Comparison of ENCODE assay signal across 22 cellular contexts in genomic region chr1:226463925-226464598, GRCh38. TPM values are rescaled to one million over a fixed set of nuclear protein-coding genes. Genes with fewer than 3 reads are reported as not detected.
DNase-seq lines count a peak whose midpoint lies in the region; ATAC-seq, FAIRE-seq and TF ChIP-seq lines count a peak whose summit lies in the region.
"Had no signal": no experiment of that assay in that cellular context is flagged by ENCODE, and none has a peak within 500 bp of the region (broad histone marks: within the 10 kb centered on the region; RNA-seq: fewer than 3 reads in every experiment).

No MANE protein-coding gene starts in this region.

- CTCF ChIA-PET in HEK293 (lab: Yijun Ruan, JAX), result interaction anchor here (1.2 kb wide), 1 partner anchor 11 kb away, joined by 3 read pairs; no protein-coding TSS in a partner anchor

- no peak for FAIRE-seq in kidney (lab: Jason Lieb, UNC)
- FAIRE-seq: A204.1, GM12878, GM12892, GM18507 had no signal

- DNase-seq in kidney (peak; percentile 67), sciatic nerve (ENCODE audit: low spot score) (no peak), NCI-H2107 treated with DMSO at 0.1 percent for 48 hours (lab: John Stamatoyannopoulos, UW; ENCODE audit: unreplicated experiment) (no peak)
- DNase-seq: 8988T; ACHN; CD4-positive, alpha-beta memory T cell; CD4-positive, CD25-positive, alpha-beta regulatory T cell; CD8-positive, alpha-beta memory T cell; DMS 273 treated with DMSO at 0.1 percent for 48 hours; DMS153; DMS53; DMS79; EL; GDM1 had no signal

- POLR2A ChIA-PET in HEK293 (lab: Yijun Ruan, JAX), result no interaction called here

- H3K4me3 ChIP-seq in HEK293 (ENCODE audit: low read depth, low read length), result no peak overlapping the region
- H3K4me3 ChIP-seq in kidney (ENCODE audit: low read length in 2 of 2), result no peak overlapping the region
- H3K4me3 ChIP-seq: BLaER1, GM12878 had no signal

- no peak for TF ChIP-seq CTCF in HEK293 (tag by site-specific recombination; IDR thresholded peaks at IDR 0.05)
- TF ChIP-seq CTCF in kidney (IDR thresholded peaks at IDR 0.05; ENCODE audit: borderline replicate concordance, extremely low read depth, insufficient read depth), result no peak

- H3K9ac ChIP-seq in kidney (ENCODE audit: low read length in 2 of 2), result no peak overlapping the region
- H3K9ac ChIP-seq: BLaER1 had no signal

- H3K9me3 ChIP-seq in HEK293 (ENCODE audit: control insufficient read depth, insufficient read depth, low read depth, low read length) (no peaks in the 10 kb centered on the region), kidney (ENCODE audit: control insufficient read depth in 1 of 2, low read length in 2 of 2) (no peaks in the 10 kb centered on the region)

- H3K36me3 ChIP-seq in HEK293 (ENCODE audit: control insufficient read depth in 2 of 2, insufficient read depth in 1 of 2, low read length in 2 of 2) (no peaks in the 10 kb centered on the region), kidney (ENCODE audit: control insufficient read depth in 1 of 2, insufficient read depth in 2 of 2, low read length in 2 of 2) (no peaks in the 10 kb centered on the region)
- H3K36me3 ChIP-seq: BE2C, BLaER1 had no signal

- H3K4me1 ChIP-seq in HEK293 (ENCODE audit: control insufficient read depth, insufficient read depth, low read length) (no peaks in the 10 kb centered on the region), kidney (ENCODE audit: control insufficient read depth in 1 of 2, insufficient read depth in 1 of 2, low read depth in 1 of 2, low read length in 2 of 2) (no peaks in the 10 kb centered on the region)
- H3K4me1 ChIP-seq: BE2C, BLaER1 had no signal

- H3K27ac ChIP-seq in HEK293 (ENCODE audit: extremely low read depth, low read depth, low read length) (no peak overlapping the region), kidney (ENCODE audit: low read depth in 2 of 2, low read length in 2 of 2) (no peak overlapping the region)
- H3K27ac ChIP-seq: BLaER1 had no signal

- peak; percentile 17 for ATAC-seq in sciatic nerve
- no peak for ATAC-seq in HG03196 (IDR thresholded peaks at IDR 0.05; ENCODE audit: unreplicated experiment)
- ATAC-seq: GM12878 had no signal

- intact Hi-C loops in kidney (cut with DNase I) (no loop called here), sciatic nerve (cut with DNase I) (no loop called here)

TF ChIP-seq in HEK293, 187 proteins besides CTCF, POLR2A, EP300 and RAD21:
- TF ChIP-seq ZNF704 (tag by site-specific recombination; IDR thresholded peaks at IDR 0.05) (no peak), ZNF610 (tag by site-specific recombination; IDR thresholded peaks at IDR 0.05; ENCODE audit: borderline replicate concordance) (peak; percentile 74; the same call in 1 of the 2 replicates), TSHZ1 (tag by site-specific recombination; IDR thresholded peaks at IDR 0.05; ENCODE audit: borderline replicate concordance) (no peak), TRIM28 (IDR thresholded peaks at IDR 0.05; ENCODE audit: borderline replicate concordance, low read length) (peak; percentile 71; the same call in 1 of the 2 replicates), ZNF140 (tag by site-specific recombination; IDR thresholded peaks at IDR 0.05) (0 out of 2 replicates have a peak, but pooled peaks have one; percentile 24), ZNF280D (tag by site-specific recombination; IDR thresholded peaks at IDR 0.05) (0 out of 2 replicates have a peak, but pooled peaks have one; percentile 17), ZNF311 (tag by site-specific recombination; IDR thresholded peaks at IDR 0.05; ENCODE audit: borderline replicate concordance) (0 out of 2 replicates have a peak, but pooled peaks have one; percentile 27), SETDB1 (IDR thresholded peaks at IDR 0.05; ENCODE audit: insufficient read length, low read length) (peak; percentile 31), ZNF654 (tag by site-specific recombination; IDR thresholded peaks at IDR 0.05; ENCODE audit: low read depth) (no peak), RBAK (tag by site-specific recombination; IDR thresholded peaks at IDR 0.05) (peak; percentile 20; the same call in 1 of the 2 replicates), ZNF366 (tag by site-specific recombination; conservative IDR thresholded peaks at IDR 0.05) (no peak), ZNF549 (tag by site-specific recombination; IDR thresholded peaks at IDR 0.05) (0 out of 2 replicates have a peak, but pooled peaks have one; percentile 34), ZNF626 (tag by site-specific recombination; IDR thresholded peaks at IDR 0.05) (peak; percentile 85), ZNF112 (tag by site-specific recombination; IDR thresholded peaks at IDR 0.05) (0 out of 2 replicates have a peak, but pooled peaks have one; percentile 32), ZNF529 (tag by site-specific recombination; IDR thresholded peaks at IDR 0.05; ENCODE audit: insufficient replicate concordance) (peak; percentile 48), ZNF658 (tag by site-specific recombination; IDR thresholded peaks at IDR 0.05) (no peak)

RNA-seq across cellular contexts. Expression of gene PARP1, which starts 56.2 kb away (rescaled TPM):
- 71.1 TPM for total RNA-seq in kidney
- 37.9 TPM for polyA plus RNA-seq in kidney (ENCODE audit: insufficient read depth, low read depth, low replicate concordance)
- total RNA-seq in sciatic nerve, result 85.2 TPM
